Comparison of ENCODE assay signal across 9 cellular contexts in the genomic region with DNA sequence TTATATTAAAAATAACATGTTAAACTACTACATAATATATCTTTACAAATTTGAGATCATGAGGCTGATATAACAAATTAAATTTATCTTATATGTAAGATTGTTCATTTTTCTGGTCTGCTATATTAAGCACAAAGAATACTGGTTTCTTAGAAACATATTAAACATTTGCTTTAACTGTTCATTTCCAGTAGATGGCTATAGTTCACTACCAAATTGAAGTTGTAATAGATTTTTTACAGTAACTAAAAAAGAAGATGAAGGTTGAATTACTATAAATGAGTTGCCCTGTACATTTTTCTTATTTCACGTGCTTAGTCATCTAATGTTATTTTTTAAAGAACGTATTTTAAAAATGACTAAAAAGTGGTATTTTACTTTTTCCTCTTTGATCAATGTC. TPM values are rescaled to one million over a fixed set of nuclear protein-coding genes. Genes with fewer than 3 reads are reported as not detected.
A peak's percentile ranks its signal among the peaks of the same experiment; 100 is the strongest.
DNase-seq lines count a peak whose midpoint lies in the region; ATAC-seq lines count a peak whose summit lies in the region.
"Had no signal": no experiment of that assay in that cellular context is flagged by ENCODE, and none has a peak within 500 bp of the region (broad histone marks: within the 10 kb centered on the region; RNA-seq: fewer than 3 reads in every experiment).

No MANE protein-coding gene starts in this region.

- no peak overlapping the region for H3K4me2 ChIP-seq in Karpas-422 (ENCODE audit: low read depth, low read length, poor library complexity, severe bottlenecking)

- in situ Hi-C loops in SK-MEL-5 (cut with HindIII; ENCODE audit: low pct_unique_long_range_greater_than_20kb, low sequenced_read_pairs): no loop called here

- H3K27me3 ChIP-seq in Karpas-422 (ENCODE audit: low read length): no peaks in the 10 kb centered on the region

- peak; percentile 5 for DNase-seq in DMS114 treated with DMSO at 0.1 percent for 48 hours (lab: John Stamatoyannopoulos, UW; ENCODE audit: unreplicated experiment)
- DNase-seq in Karpas-422: peak; percentile 77
- DNase-seq in SK-MEL-5 (ENCODE audit: low read depth, low spot score): peak; percentile 29
- DNase-seq in kidney glomerular epithelial cell (lab: John Stamatoyannopoulos, UW): peak; percentile 9
- no peak for DNase-seq in superior temporal gyrus (ENCODE audit: extremely low spot score)
- DNase-seq in medulla oblongata (ENCODE audit: extremely low spot score): no peak

- no peaks in the 10 kb centered on the region for H4K20me1 ChIP-seq in Karpas-422 (ENCODE audit: insufficient read depth, low read depth, low read length)

- peaks cover 4% of the 10 kb centered on the region; the same call in 1 of the 2 replicates for H3K79me2 ChIP-seq in Karpas-422 (ENCODE audit: low read length)

- no peak overlapping the region for H3K27ac ChIP-seq in Karpas-422 (ENCODE audit: low read length)
- H3K27ac ChIP-seq: skin epidermis had no signal

- peaks cover 7% of the 10 kb centered on the region for H3K4me1 ChIP-seq in Karpas-422 (ENCODE audit: low read length)

- H3K36me3 ChIP-seq in Karpas-422 (ENCODE audit: insufficient read depth, low read length): no peaks in the 10 kb centered on the region

- H3K9ac ChIP-seq in Karpas-422 (ENCODE audit: low read length): no peak overlapping the region

- no peak overlapping the region for H3K4me3 ChIP-seq in Karpas-422 (ENCODE audit: low read length)
- H3K4me3 ChIP-seq: skin epidermis had no signal

- ATAC-seq in HG02970 (IDR thresholded peaks at IDR 0.05; ENCODE audit: low FRiP score, unreplicated experiment): no peak
- ATAC-seq in HG02571 (IDR thresholded peaks at IDR 0.05; ENCODE audit: unreplicated experiment): no peak

- no peak overlapping the region for H2AFZ ChIP-seq in Karpas-422 (ENCODE audit: low read length)

- no peaks in the 10 kb centered on the region for H3K9me2 ChIP-seq in Karpas-422 (replicated peaks; ENCODE audit: insufficient read depth, low read length)

- H3K9me3 ChIP-seq in Karpas-422 (ENCODE audit: low read length): no peaks in the 10 kb centered on the region

RNA-seq across cellular contexts. Expression of a gene that starts 57.0 kb away (rescaled TPM):
- total RNA-seq in Karpas-422 (2014; rRNA removed; shearing (Covaris generic); ENCODE audit: low replicate concordance): 14.6 and 18.1 TPM in 2 replicates
- total RNA-seq in SK-MEL-5 (2014; rRNA removed; shearing (Covaris generic)): 9.1 and 10.5 TPM in 2 replicates
- polyA plus RNA-seq in SK-MEL-5 (2015; cell fraction: cytosol; rRNA removed): 4.7 and 5.4 TPM in 2 replicates
- 4.6 and 8.0 TPM in 2 replicates for polyA plus RNA-seq in SK-MEL-5 (2015; cell fraction: nucleus; rRNA removed)

Comparison
In these comparisons a context has a peak if more than half of its experiments do, and no peak if none do; other contexts are left out.
1. DNase-seq: peak in DMS114 treated with DMSO at 0.1 percent for 48 hours (single experiment), Karpas-422 (single experiment), SK-MEL-5 (single experiment) and kidney glomerular epithelial cell (single experiment); none in superior temporal gyrus (single experiment) and medulla oblongata (single experiment).